ENCODE assay signal across 1 cellular context in the genomic region with DNA sequence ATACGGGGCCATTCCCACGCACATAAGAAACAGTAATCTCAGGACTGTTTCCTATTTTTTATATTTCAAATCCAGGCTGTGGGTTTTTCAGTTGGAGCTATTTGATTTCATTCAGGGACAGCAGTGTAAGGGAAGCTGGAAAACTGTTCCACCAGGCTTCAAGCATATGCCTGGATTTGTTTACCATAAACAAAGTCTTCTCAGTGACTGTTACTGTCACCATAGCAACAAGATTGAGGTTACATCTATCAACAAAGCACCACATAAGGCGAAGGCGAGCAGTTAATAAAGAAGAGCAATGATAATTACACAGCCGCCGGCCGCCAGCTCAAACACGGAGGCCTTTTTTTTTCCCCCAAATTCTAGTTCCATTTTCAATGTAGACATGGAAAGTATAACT.
TF ChIP-seq lines count a peak whose summit lies in the region.

No MANE protein-coding gene starts in this region.

TF ChIP-seq in GM23338, 12 proteins besides CTCF, POLR2A, EP300 and RAD21:
- TF ChIP-seq, protein P1, sequence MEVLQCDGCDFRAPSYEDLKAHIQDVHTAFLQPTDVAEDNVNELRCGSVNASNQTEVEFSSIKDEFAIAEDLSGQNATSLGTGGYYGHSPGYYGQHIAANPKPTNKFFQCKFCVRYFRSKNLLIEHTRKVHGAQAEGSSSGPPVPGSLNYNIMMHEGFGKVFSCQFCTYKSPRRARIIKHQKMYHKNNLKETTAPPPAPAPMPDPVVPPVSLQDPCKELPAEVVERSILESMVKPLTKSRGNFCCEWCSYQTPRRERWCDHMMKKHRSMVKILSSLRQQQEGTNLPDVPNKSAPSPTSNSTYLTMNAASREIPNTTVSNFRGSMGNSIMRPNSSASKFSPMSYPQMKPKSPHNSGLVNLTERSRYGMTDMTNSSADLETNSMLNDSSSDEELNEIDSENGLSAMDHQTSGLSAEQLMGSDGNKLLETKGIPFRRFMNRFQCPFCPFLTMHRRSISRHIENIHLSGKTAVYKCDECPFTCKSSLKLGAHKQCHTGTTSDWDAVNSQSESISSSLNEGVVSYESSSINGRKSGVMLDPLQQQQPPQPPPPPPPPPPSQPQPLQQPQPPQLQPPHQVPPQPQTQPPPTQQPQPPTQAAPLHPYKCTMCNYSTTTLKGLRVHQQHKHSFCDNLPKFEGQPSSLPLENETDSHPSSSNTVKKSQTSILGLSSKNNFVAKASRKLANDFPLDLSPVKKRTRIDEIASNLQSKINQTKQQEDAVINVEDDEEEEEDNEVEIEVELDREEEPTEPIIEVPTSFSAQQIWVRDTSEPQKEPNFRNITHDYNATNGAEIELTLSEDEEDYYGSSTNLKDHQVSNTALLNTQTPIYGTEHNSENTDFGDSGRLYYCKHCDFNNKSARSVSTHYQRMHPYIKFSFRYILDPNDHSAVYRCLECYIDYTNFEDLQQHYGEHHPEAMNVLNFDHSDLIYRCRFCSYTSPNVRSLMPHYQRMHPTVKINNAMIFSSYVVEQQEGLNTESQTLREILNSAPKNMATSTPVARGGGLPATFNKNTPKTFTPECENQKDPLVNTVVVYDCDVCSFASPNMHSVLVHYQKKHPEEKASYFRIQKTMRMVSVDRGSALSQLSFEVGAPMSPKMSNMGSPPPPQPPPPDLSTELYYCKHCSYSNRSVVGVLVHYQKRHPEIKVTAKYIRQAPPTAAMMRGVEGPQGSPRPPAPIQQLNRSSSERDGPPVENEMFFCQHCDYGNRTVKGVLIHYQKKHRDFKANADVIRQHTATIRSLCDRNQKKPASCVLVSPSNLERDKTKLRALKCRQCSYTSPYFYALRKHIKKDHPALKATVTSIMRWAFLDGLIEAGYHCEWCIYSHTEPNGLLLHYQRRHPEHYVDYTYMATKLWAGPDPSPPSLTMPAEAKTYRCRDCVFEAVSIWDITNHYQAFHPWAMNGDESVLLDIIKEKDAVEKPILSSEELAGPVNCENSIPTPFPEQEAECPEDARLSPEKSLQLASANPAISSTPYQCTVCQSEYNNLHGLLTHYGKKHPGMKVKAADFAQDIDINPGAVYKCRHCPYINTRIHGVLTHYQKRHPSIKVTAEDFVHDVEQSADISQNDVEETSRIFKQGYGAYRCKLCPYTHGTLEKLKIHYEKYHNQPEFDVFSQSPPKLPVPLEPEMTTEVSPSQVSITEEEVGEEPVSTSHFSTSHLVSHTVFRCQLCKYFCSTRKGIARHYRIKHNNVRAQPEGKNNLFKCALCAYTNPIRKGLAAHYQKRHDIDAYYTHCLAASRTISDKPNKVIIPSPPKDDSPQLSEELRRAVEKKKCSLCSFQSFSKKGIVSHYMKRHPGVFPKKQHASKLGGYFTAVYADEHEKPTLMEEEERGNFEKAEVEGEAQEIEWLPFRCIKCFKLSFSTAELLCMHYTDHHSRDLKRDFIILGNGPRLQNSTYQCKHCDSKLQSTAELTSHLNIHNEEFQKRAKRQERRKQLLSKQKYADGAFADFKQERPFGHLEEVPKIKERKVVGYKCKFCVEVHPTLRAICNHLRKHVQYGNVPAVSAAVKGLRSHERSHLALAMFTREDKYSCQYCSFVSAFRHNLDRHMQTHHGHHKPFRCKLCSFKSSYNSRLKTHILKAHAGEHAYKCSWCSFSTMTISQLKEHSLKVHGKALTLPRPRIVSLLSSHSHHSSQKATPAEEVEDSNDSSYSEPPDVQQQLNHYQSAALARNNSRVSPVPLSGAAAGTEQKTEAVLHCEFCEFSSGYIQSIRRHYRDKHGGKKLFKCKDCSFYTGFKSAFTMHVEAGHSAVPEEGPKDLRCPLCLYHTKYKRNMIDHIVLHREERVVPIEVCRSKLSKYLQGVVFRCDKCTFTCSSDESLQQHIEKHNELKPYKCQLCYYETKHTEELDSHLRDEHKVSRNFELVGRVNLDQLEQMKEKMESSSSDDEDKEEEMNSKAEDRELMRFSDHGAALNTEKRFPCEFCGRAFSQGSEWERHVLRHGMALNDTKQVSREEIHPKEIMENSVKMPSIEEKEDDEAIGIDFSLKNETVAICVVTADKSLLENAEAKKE (CRISPR knock-in tag; IDR thresholded peaks at IDR 0.05), result no peak
- TF ChIP-seq JUNB (IDR thresholded peaks at IDR 0.05; ENCODE audit: unreplicated experiment) (no peak), STAT1 (IDR thresholded peaks at IDR 0.05; ENCODE audit: unreplicated experiment) (no peak), POLR2AphosphoS5 (IDR thresholded peaks at IDR 0.05; ENCODE audit: low read depth) (no peak), EZH2phosphoT487 (IDR thresholded peaks at IDR 0.05; ENCODE audit: unreplicated experiment) (no peak), EZH2 (IDR thresholded peaks at IDR 0.05; ENCODE audit: low read depth, unreplicated experiment) (no peak), CREB1 (CRISPR knock-in tag; IDR thresholded peaks at IDR 0.05; ENCODE audit: low read depth) (no peak), NANOG (IDR thresholded peaks at IDR 0.05; ENCODE audit: borderline replicate concordance) (no peak), ZNF331 (CRISPR knock-in tag; IDR thresholded peaks at IDR 0.05; ENCODE audit: low read depth) (no peak), ZNF114 (CRISPR knock-in tag; IDR thresholded peaks at IDR 0.05) (no peak)
- TF ChIP-seq, protein P2, sequence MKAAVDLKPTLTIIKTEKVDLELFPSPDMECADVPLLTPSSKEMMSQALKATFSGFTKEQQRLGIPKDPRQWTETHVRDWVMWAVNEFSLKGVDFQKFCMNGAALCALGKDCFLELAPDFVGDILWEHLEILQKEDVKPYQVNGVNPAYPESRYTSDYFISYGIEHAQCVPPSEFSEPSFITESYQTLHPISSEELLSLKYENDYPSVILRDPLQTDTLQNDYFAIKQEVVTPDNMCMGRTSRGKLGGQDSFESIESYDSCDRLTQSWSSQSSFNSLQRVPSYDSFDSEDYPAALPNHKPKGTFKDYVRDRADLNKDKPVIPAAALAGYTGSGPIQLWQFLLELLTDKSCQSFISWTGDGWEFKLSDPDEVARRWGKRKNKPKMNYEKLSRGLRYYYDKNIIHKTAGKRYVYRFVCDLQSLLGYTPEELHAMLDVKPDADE (IDR thresholded peaks at IDR 0.05), result no peak
- TF ChIP-seq, protein P3, sequence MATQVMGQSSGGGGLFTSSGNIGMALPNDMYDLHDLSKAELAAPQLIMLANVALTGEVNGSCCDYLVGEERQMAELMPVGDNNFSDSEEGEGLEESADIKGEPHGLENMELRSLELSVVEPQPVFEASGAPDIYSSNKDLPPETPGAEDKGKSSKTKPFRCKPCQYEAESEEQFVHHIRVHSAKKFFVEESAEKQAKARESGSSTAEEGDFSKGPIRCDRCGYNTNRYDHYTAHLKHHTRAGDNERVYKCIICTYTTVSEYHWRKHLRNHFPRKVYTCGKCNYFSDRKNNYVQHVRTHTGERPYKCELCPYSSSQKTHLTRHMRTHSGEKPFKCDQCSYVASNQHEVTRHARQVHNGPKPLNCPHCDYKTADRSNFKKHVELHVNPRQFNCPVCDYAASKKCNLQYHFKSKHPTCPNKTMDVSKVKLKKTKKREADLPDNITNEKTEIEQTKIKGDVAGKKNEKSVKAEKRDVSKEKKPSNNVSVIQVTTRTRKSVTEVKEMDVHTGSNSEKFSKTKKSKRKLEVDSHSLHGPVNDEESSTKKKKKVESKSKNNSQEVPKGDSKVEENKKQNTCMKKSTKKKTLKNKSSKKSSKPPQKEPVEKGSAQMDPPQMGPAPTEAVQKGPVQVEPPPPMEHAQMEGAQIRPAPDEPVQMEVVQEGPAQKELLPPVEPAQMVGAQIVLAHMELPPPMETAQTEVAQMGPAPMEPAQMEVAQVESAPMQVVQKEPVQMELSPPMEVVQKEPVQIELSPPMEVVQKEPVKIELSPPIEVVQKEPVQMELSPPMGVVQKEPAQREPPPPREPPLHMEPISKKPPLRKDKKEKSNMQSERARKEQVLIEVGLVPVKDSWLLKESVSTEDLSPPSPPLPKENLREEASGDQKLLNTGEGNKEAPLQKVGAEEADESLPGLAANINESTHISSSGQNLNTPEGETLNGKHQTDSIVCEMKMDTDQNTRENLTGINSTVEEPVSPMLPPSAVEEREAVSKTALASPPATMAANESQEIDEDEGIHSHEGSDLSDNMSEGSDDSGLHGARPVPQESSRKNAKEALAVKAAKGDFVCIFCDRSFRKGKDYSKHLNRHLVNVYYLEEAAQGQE (IDR thresholded peaks at IDR 0.05; ENCODE audit: unreplicated experiment), result no peak
